Comparison of ENCODE assay signal across 8 cellular contexts in genomic region chr1:47532831-47533175, GRCh38.
DNase-seq lines count a peak whose midpoint lies in the region; ATAC-seq, FAIRE-seq and TF ChIP-seq lines count a peak whose summit lies in the region.

No MANE protein-coding gene starts in this region.

- H4K20me1 ChIP-seq in smooth muscle cell (ENCODE audit: low read depth), result no peaks in the 10 kb centered on the region

- peaks cover 48% of the 10 kb centered on the region for H3K27me3 ChIP-seq in smooth muscle cell (ENCODE audit: low read depth)

- peak overlapping the region; percentile 89 for H3K4me2 ChIP-seq in smooth muscle cell

- no peak for FAIRE-seq in kidney (lab: Jason Lieb, UNC)

- H3K9ac ChIP-seq in kidney (ENCODE audit: low read length in 2 of 2) (peak overlapping the region in 1 of 2 donors; percentile 19), smooth muscle cell (ENCODE audit: low read depth) (no peak overlapping the region)

- peak overlapping the region; percentile 25 for H3K4me3 ChIP-seq in HFF-Myc (replicated peaks; ENCODE audit: low read depth, low read length)
- H3K4me3 ChIP-seq in astrocyte of the spinal cord (ENCODE audit: low read depth, low read length), result peak overlapping the region; percentile 34
- H3K4me3 ChIP-seq in kidney (ENCODE audit: low read length in 2 of 2), result peak overlapping the region; percentile 8 to 42
- H3K4me3 ChIP-seq in smooth muscle cell, result peak overlapping the region; percentile 53

- 19% methylated on average over 4 of the region's 5 CpGs for WGBS in smooth muscle cell (ENCODE audit: low lambda C conversion rate)

- no peak for ATAC-seq in GM21619 (IDR thresholded peaks at IDR 0.05; ENCODE audit: unreplicated experiment)
- no peak for ATAC-seq in HG02970 (IDR thresholded peaks at IDR 0.05; ENCODE audit: low FRiP score, unreplicated experiment)

- DNase-seq in HFF-Myc (ENCODE audit: extremely low read depth, low read depth) (no peak), astrocyte of the spinal cord (ENCODE audit: low read depth, low spot score) (no peak), kidney (no peak), smooth muscle cell (lab: John Stamatoyannopoulos, UW; ENCODE audit: unreplicated experiment) (no peak), NCI-H128 (lab: John Stamatoyannopoulos, UW; ENCODE audit: unreplicated experiment) (no peak), mesenteric fat pad (ENCODE audit: low spot score) (no peak)

- H3K79me2 ChIP-seq in smooth muscle cell (ENCODE audit: low read depth), result no peaks in the 10 kb centered on the region

- no peaks in the 10 kb centered on the region for H3K36me3 ChIP-seq in kidney (ENCODE audit: control insufficient read depth in 1 of 2, insufficient read depth in 2 of 2, low read length in 2 of 2)
- H3K36me3 ChIP-seq in smooth muscle cell (ENCODE audit: low read depth), result no peaks in the 10 kb centered on the region

- TF ChIP-seq CTCF in HFF-Myc (IDR thresholded peaks at IDR 0.05; ENCODE audit: low read depth, low read length, missing control alignments) (no peak), astrocyte of the spinal cord (IDR thresholded peaks at IDR 0.05; ENCODE audit: low read depth, low read length) (no peak), kidney (IDR thresholded peaks at IDR 0.05; ENCODE audit: borderline replicate concordance, extremely low read depth, insufficient read depth) (no peak), smooth muscle cell (IDR thresholded peaks at IDR 0.05; ENCODE audit: borderline replicate concordance, insufficient read depth, poor library complexity, severe bottlenecking) (no peak)

- in situ Hi-C loops in astrocyte of the spinal cord (cut with HindIII; ENCODE audit: low sequenced_read_pairs), result no loop called here

- peaks cover 7 to 9% of the 10 kb centered on the region in 2 donors for H3K9me3 ChIP-seq in kidney (ENCODE audit: control insufficient read depth in 1 of 2, low read length in 2 of 2)
- peaks cover 7% of the 10 kb centered on the region for H3K9me3 ChIP-seq in smooth muscle cell (replicated peaks; ENCODE audit: low read depth)

- H3F3A ChIP-seq in smooth muscle cell (ENCODE audit: low read depth), result no peaks in the 10 kb centered on the region

- H3K27ac ChIP-seq in kidney (ENCODE audit: low read depth in 2 of 2, low read length in 2 of 2), result peak overlapping the region; percentile 25 to 74
- H3K27ac ChIP-seq in smooth muscle cell (ENCODE audit: low read depth), result no peak overlapping the region

- H2AFZ ChIP-seq in smooth muscle cell (ENCODE audit: low read depth), result no peak overlapping the region

- H3K4me1 ChIP-seq in kidney (ENCODE audit: control insufficient read depth in 1 of 2, insufficient read depth in 1 of 2, low read depth in 1 of 2, low read length in 2 of 2) (peaks cover 8 to 16% of the 10 kb centered on the region in 2 donors), smooth muscle cell (ENCODE audit: low read depth) (peaks cover 5% of the 10 kb centered on the region)

- intact Hi-C loops in kidney (cut with DNase I), result no loop called here
